In genomic region chr21:33870768-33871167, GRCh38 we compare ENCODE assay signal across 18 cellular contexts.
"Had no signal": no experiment of that assay in that cellular context is flagged by ENCODE, and none has a peak within 500 bp of the region (broad histone marks: within the 10 kb centered on the region; RNA-seq: fewer than 3 reads in every experiment).

No MANE protein-coding gene starts in this region.

- H3K9me3 Mint-ChIP-seq: activated CD8-positive, alpha-beta T cell treated with anti-CD3 and anti-CD28 coated beads for 36 hours; activated naive CD8-positive, alpha-beta T cell treated with anti-CD3 and anti-CD28 coated beads for 36 hours; activated T-cell treated with anti-CD3 and anti-CD28 coated beads, Interleukin-2, amount 50 U/mL, for 72 hours; naive B cell had no signal

- H3K9me3 ChIP-seq: ascending aorta, colonic mucosa, gastroesophageal sphincter, lower lobe of right lung, right atrium auricular region had no signal

- H3K36me3 ChIP-seq: ascending aorta, colonic mucosa, gastroesophageal sphincter, lower lobe of right lung, right atrium auricular region had no signal

- H3K27ac ChIP-seq: ascending aorta, colonic mucosa, gastroesophageal sphincter, lower lobe of right lung, right atrium auricular region, VCaP had no signal

- H3K27me3 Mint-ChIP-seq: activated CD8-positive, alpha-beta T cell treated with anti-CD3 and anti-CD28 coated beads for 36 hours; activated naive CD8-positive, alpha-beta T cell treated with anti-CD3 and anti-CD28 coated beads for 36 hours had no signal

- H3K36me3 Mint-ChIP-seq: activated naive CD8-positive, alpha-beta T cell treated with anti-CD3 and anti-CD28 coated beads for 36 hours; naive B cell had no signal

- H3K4me1 ChIP-seq: ascending aorta, colonic mucosa, gastroesophageal sphincter, lower lobe of right lung, right atrium auricular region had no signal

- H3K27me3 ChIP-seq: ascending aorta, colonic mucosa, gastroesophageal sphincter, right atrium auricular region had no signal

- DNase-seq: activated CD4-positive, alpha-beta T cell treated with anti-CD3 and anti-CD28 coated beads for 4 hours; activated CD8-positive, alpha-beta memory T cell treated with anti-CD3 and anti-CD28 coated beads, Interleukin-2, amount 50 U/mL, for 4 hours; activated CD8-positive, alpha-beta T cell treated with anti-CD3 and anti-CD28 coated beads for 36 hours; activated gamma-delta T cell treated with Interleukin-2 at 50 U/mL for 16 hours; activated naive CD8-positive, alpha-beta T cell treated with anti-CD3 and anti-CD28 coated beads for 36 hours; activated T-cell treated with anti-CD3 and anti-CD28 coated beads, Interleukin-2, amount 50 U/mL, for 72 hours; colonic mucosa; hippocampal formation; lower lobe of right lung; midbrain; naive B cell; stimulated activated CD4-positive, alpha-beta T cell treated with anti-CD3 and anti-CD28 coated beads, Interleukin-2, amount 100 ng/mL, for 24 hours; stimulated activated naive CD4-positive, alpha-beta T cell; T1000 had no signal

- H3K4me3 ChIP-seq: ascending aorta, colonic mucosa, gastroesophageal sphincter, lower lobe of right lung, right atrium auricular region had no signal

- H3K4me3 Mint-ChIP-seq: activated CD8-positive, alpha-beta T cell treated with anti-CD3 and anti-CD28 coated beads for 36 hours; activated naive CD8-positive, alpha-beta T cell treated with anti-CD3 and anti-CD28 coated beads for 36 hours; activated T-cell treated with anti-CD3 and anti-CD28 coated beads, Interleukin-2, amount 50 U/mL, for 72 hours; naive B cell had no signal

- H3K27ac Mint-ChIP-seq: activated CD8-positive, alpha-beta T cell treated with anti-CD3 and anti-CD28 coated beads for 36 hours; activated naive CD8-positive, alpha-beta T cell treated with anti-CD3 and anti-CD28 coated beads for 36 hours; activated T-cell treated with anti-CD3 and anti-CD28 coated beads, Interleukin-2, amount 50 U/mL, for 72 hours; naive B cell had no signal

- ATAC-seq: activated CD8-positive, alpha-beta T cell treated with anti-CD3 and anti-CD28 coated beads for 36 hours; activated T-cell treated with anti-CD3 and anti-CD28 coated beads, Interleukin-2, amount 50 U/mL, for 72 hours; gastroesophageal sphincter; lower lobe of right lung had no signal

- H3K4me1 Mint-ChIP-seq: activated naive CD8-positive, alpha-beta T cell treated with anti-CD3 and anti-CD28 coated beads for 36 hours had no signal
